ENCODE assay signal across 8 cellular contexts in genomic region chr5:74257645-74258328, GRCh38.
DNase-seq lines count a peak whose midpoint lies in the region; ATAC-seq and TF ChIP-seq lines count a peak whose summit lies in the region.

No MANE protein-coding gene starts in this region.

- H3K27me3 ChIP-seq in esophagus muscularis mucosa: no peaks in the 10 kb centered on the region

- H3K4me1 Mint-ChIP-seq in activated T-helper 17 cell treated with anti-CD3 and anti-CD28 coated beads, Interleukin-2, amount 50 U/mL, for 72 hours: no peaks in the 10 kb centered on the region

- peaks cover 10% of the 10 kb centered on the region for H3K27me3 Mint-ChIP-seq in activated T-helper 17 cell treated with anti-CD3 and anti-CD28 coated beads, Interleukin-2, amount 50 U/mL, for 72 hours

- H3K36me3 ChIP-seq in esophagus muscularis mucosa: no peaks in the 10 kb centered on the region

- no peak for TF ChIP-seq POLR2A in esophagus muscularis mucosa (IDR thresholded peaks at IDR 0.05; ENCODE audit: low read depth)

- peak; percentile 35 for DNase-seq in NAMALWA (ENCODE audit: low spot score)
- DNase-seq in esophagus muscularis mucosa (ENCODE audit: extremely low spot score): peak; percentile 93
- peak; percentile 94 for DNase-seq in posterior vena cava (ENCODE audit: low spot score)
- no peak for DNase-seq in GM20000 (ENCODE audit: low spot score)
- no peak for DNase-seq in HK-2 (ENCODE audit: unreplicated experiment)

- no peak for TF ChIP-seq EP300 in esophagus muscularis mucosa (IDR thresholded peaks at IDR 0.05)

- no peak overlapping the region for H3K4me3 ChIP-seq in esophagus muscularis mucosa

- no peaks in the 10 kb centered on the region for H3K9me3 ChIP-seq in esophagus muscularis mucosa

- H3K4me3 Mint-ChIP-seq in activated T-helper 17 cell treated with anti-CD3 and anti-CD28 coated beads, Interleukin-2, amount 50 U/mL, for 72 hours: no peak overlapping the region

- 44% methylated on average over 6 of the region's 6 CpGs for WGBS in esophagus muscularis mucosa

- peaks cover 0 to 15% (median 10%) of the 10 kb centered on the region in 4 donors for H3K4me1 ChIP-seq in esophagus muscularis mucosa

- H3K9me3 Mint-ChIP-seq in activated T-helper 17 cell treated with anti-CD3 and anti-CD28 coated beads, Interleukin-2, amount 50 U/mL, for 72 hours: no peaks in the 10 kb centered on the region

- TF ChIP-seq CTCF in esophagus muscularis mucosa (IDR thresholded peaks at IDR 0.05) (no peak), GM20000 (IDR thresholded peaks at IDR 0.05; ENCODE audit: extremely low read depth, missing control alignments) (no peak)

- H3K27ac ChIP-seq in esophagus muscularis mucosa (replicated peaks in 1 of 4): peak overlapping the region; percentile 58 to 75 (median 68)

- no peaks in the 10 kb centered on the region for H3K36me3 Mint-ChIP-seq in activated T-helper 17 cell treated with anti-CD3 and anti-CD28 coated beads, Interleukin-2, amount 50 U/mL, for 72 hours (ENCODE audit: low read depth)

- no peak overlapping the region for H3K27ac Mint-ChIP-seq in activated T-helper 17 cell treated with anti-CD3 and anti-CD28 coated beads, Interleukin-2, amount 50 U/mL, for 72 hours

- intact Hi-C loops in esophagus muscularis mucosa (cut with DNase I) (no loop called here), posterior vena cava (cut with DNase I) (loop anchor here in 1 of 2 donors (10.0 kb wide), 1 partner anchor 107 kb away; no protein-coding TSS in a partner anchor)

- ATAC-seq in GM19025 (IDR thresholded peaks at IDR 0.05; ENCODE audit: low read depth, unreplicated experiment): peak; percentile 72
- ATAC-seq in activated T-helper 17 cell treated with anti-CD3 and anti-CD28 coated beads, Interleukin-2, amount 50 U/mL, for 72 hours (replicated peaks): no peak
- no peak for ATAC-seq in HG03571 (IDR thresholded peaks at IDR 0.05; ENCODE audit: unreplicated experiment)

Comparison
In these comparisons a context has a peak if more than half of its experiments do, and no peak if none do; other contexts are left out.
1. DNase-seq: peak in NAMALWA (single experiment), esophagus muscularis mucosa (single experiment) and posterior vena cava (single experiment); none in GM20000 (single experiment) and HK-2 (single experiment).